8 cellular contexts compared by ENCODE assay signal in the genomic region with DNA sequence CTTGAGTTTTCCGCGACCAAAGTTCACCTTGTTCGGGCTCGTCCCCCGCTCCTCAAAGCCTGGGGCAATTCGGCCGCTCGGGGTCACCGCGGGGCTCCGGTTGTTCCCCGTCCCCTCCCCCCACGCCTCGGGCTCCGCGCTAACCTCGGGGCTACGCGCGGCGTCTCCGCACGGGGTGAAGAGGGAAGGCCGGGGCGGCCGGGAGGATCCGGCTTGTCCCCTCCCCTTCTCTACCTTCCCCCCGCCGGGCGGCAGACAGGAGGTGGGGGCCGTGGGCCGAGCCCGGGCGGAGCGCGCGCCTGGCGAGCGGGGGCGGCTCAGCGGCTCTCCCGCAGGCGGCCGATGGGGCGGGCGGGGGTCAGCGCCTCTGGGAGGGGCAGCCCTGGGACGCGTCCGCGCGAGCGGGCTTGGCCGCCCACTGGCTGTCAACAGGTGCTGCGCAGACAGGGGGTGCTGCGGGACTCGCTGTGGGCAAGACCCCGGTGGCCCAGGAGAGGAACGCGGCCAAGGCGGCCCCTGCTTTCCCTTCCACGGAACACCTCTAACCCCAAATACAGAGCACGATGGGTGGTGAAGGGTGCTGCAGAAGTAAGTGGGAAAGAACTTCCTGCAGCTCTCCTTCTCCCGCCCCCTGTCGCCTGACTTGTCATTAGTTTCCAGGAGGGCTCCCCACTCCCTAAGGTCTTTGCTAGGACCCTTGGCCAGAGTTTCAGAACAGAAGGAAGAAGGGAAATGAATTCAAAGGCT. TPM values are rescaled to one million over a fixed set of nuclear protein-coding genes. Genes with fewer than 3 reads are reported as not detected.
DNase-seq lines count a peak whose midpoint lies in the region; ATAC-seq and TF ChIP-seq lines count a peak whose summit lies in the region.

A gene with protein sequence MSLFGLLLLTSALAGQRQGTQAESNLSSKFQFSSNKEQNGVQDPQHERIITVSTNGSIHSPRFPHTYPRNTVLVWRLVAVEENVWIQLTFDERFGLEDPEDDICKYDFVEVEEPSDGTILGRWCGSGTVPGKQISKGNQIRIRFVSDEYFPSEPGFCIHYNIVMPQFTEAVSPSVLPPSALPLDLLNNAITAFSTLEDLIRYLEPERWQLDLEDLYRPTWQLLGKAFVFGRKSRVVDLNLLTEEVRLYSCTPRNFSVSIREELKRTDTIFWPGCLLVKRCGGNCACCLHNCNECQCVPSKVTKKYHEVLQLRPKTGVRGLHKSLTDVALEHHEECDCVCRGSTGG (minus strand): TSS at position 177 of the 747 bp plus-strand sequence. CDS start 896 bp downstream, outside the sequence.

- ATAC-seq in Panc1 (peak; percentile 86), GM18517 (IDR thresholded peaks at IDR 0.05; ENCODE audit: unreplicated experiment) (no peak), HG03045 (IDR thresholded peaks at IDR 0.05; ENCODE audit: unreplicated experiment) (no peak)

- CTCF ChIA-PET in Panc1 (lab: Charles Lee) = interaction anchor here (2.1 kb wide), 1 partner anchor 73 kb away, joined by 6 read pairs; no protein-coding TSS in a partner anchor

- H3K4me1 Mint-ChIP-seq in HFFc6 (ENCODE audit: low read depth) = peaks cover 75% of the 10 kb centered on the region

- H3K4me3 ChIP-seq in Panc1 (ENCODE audit: low read depth in 2 of 2, low read length in 2 of 2) (peak within 1 kb of the TSS; percentile 68 to 93), choroid plexus epithelial cell (ENCODE audit: low read depth, low read length) (peak within 1 kb of the TSS; percentile 72), skeletal muscle cell (ENCODE audit: low read depth, low read length) (peak within 1 kb of the TSS; percentile 83)

- no TSS peak for BruUV-seq in Panc1 (replicated peaks; lab: Mats Ljungman, UMichigan)

- in situ Hi-C loops in Panc1 (cut with HindIII; ENCODE audit: low pct_unique_long_range_greater_than_20kb, low sequenced_read_pairs) = no loop called here

- intact Hi-C loops in Panc1 (cut with micrococcal nuclease; ENCODE audit: unreplicated experiment) = no loop called here

- TF ChIP-seq CTCF in HFFc6 (IDR thresholded peaks at IDR 0.05) (peak; percentile 78), Panc1 (IDR thresholded peaks at IDR 0.05) (peak; percentile 68), choroid plexus epithelial cell (conservative IDR thresholded peaks at IDR 0.05; ENCODE audit: low read depth, low read length) (peak; percentile 41)

- DNase-seq in COLO668 (lab: John Stamatoyannopoulos, UW; ENCODE audit: unreplicated experiment) (peak; percentile 71), HFFc6 (peak; percentile 49), Panc1 (ENCODE audit: low read depth, low spot score) (no peak), choroid plexus epithelial cell (ENCODE audit: low read depth) (peak; percentile 77), iris pigment epithelial cell (ENCODE audit: low read depth) (peak; percentile 85), skeletal muscle cell (ENCODE audit: low read depth) (no peak)

- H3K27me3 ChIP-seq in Panc1 (ENCODE audit: control insufficient read depth, insufficient read depth, low read length) = no peaks in the 10 kb centered on the region

- H3K4me1 ChIP-seq in Panc1 (ENCODE audit: control insufficient read depth, insufficient read depth, low read length) = peaks cover 27% of the 10 kb centered on the region

- peak within 1 kb of the TSS; percentile 91 for H3K4me3 Mint-ChIP-seq in HFFc6

- no peaks in the 10 kb centered on the region for H3K9me3 Mint-ChIP-seq in HFFc6

- H3K27ac ChIP-seq in Panc1 (ENCODE audit: low read length) = peak within 1 kb of the TSS; percentile 80

- H3K27me3 Mint-ChIP-seq in HFFc6 (ENCODE audit: insufficient read depth) = peaks cover 4% of the 10 kb centered on the region; the same call in 1 of the 2 replicates

- no peaks in the 10 kb centered on the region for H3K36me3 ChIP-seq in Panc1 (ENCODE audit: control insufficient read depth, insufficient read depth, low read length)

- POLR2A ChIA-PET in Panc1 (lab: Charles Lee) = no interaction called here

- H3K9me3 ChIP-seq in Panc1 (ENCODE audit: control insufficient read depth, insufficient read depth, low read depth, low read length) = no peaks in the 10 kb centered on the region

- H3K27ac Mint-ChIP-seq in HFFc6 = peak within 1 kb of the TSS; percentile 80

- H3K36me3 Mint-ChIP-seq in HFFc6 (ENCODE audit: low read depth) = peaks cover 22% of the 10 kb centered on the region

RNA-seq across cellular contexts. Expression of the gene that starts here (rescaled TPM):
- total RNA-seq in HFFc6 (2021; fragmentation: NEBNext Ultra II Directional; extraction: Animal tissue kit (Norgen Biotek cat#: 25700)) = 100 to 1,000 TPM in 1 of 6 experiments, 10 to 100 TPM in 5; 71.5 to 112 (median 76.1) TPM
- total RNA-seq in Panc1 (2021; ENCODE audit: unreplicated experiment) = 14.5 TPM
- 9.3 TPM for polyA plus RNA-seq in Panc1 (2012; ENCODE audit: insufficient read length)

Comparison
In these comparisons a context has a peak if more than half of its experiments do, and no peak if none do; other contexts are left out.
1. DNase-seq: peak in COLO668 (single experiment), HFFc6 (single experiment), choroid plexus epithelial cell (single experiment) and iris pigment epithelial cell (single experiment); none in Panc1 (single experiment) and skeletal muscle cell (single experiment).
2. Peak in every context shown above with its lines, with median percentiles within 50 percentile points of each other: CTCF ChIP-seq and H3K4me3 ChIP-seq.